ENCODE assay signal across 12 cellular contexts in genomic region chr14:52550661-52551060, GRCh38. TPM values are rescaled to one million over a fixed set of nuclear protein-coding genes. Genes with fewer than 3 reads are reported as not detected.
DNase-seq lines count a peak whose midpoint lies in the region; ATAC-seq and TF ChIP-seq lines count a peak whose summit lies in the region.
"Had no signal": no experiment of that assay in that cellular context is flagged by ENCODE, and none has a peak within 500 bp of the region (broad histone marks: within the 10 kb centered on the region; RNA-seq: fewer than 3 reads in every experiment).

No MANE protein-coding gene starts in this region.

- H3K9me3 ChIP-seq in MM.1S (replicated peaks; ENCODE audit: insufficient read depth, low read length), result no peaks in the 10 kb centered on the region
- no peaks in the 10 kb centered on the region for H3K9me3 ChIP-seq in psoas muscle
- H3K9me3 ChIP-seq: upper lobe of right lung had no signal

- CTCF ChIA-PET in activated CD4-positive, alpha-beta T cell treated with anti-CD3 and anti-CD28 coated beads for 36 hours (lab: Charles Lee), result interaction anchor here (0.6 to 1.0 kb wide), 2 partner anchors 15 to 230 kb away, joined by 3 read pairs; no protein-coding TSS in a partner anchor

- H3K4me1 ChIP-seq in MM.1S (ENCODE audit: low read length), result 0 out of 2 replicates have a peak, but pooled peaks cover 3% of the 10 kb centered on the region
- peaks cover 23% of the 10 kb centered on the region for H3K4me1 ChIP-seq in psoas muscle

- 96 to 98% (median 98%) methylated on average over 3 of the region's 3 CpGs for WGBS in psoas muscle, 3 donors

- peak overlapping the region; percentile 85 for H3K4me3 ChIP-seq in MM.1S (ENCODE audit: low read length)
- H3K4me3 ChIP-seq in psoas muscle, result peak overlapping the region; percentile 82

- TF ChIP-seq CTCF in MM.1S (IDR thresholded peaks at IDR 0.05; ENCODE audit: low read length) (no peak), psoas muscle (IDR thresholded peaks at IDR 0.05) (no peak)

- peaks cover 58% of the 10 kb centered on the region for H3K79me2 ChIP-seq in MM.1S (ENCODE audit: low read length)

- H3K36me3 ChIP-seq in MM.1S (replicated peaks; ENCODE audit: insufficient read depth, low read length), result no peaks in the 10 kb centered on the region
- no peaks in the 10 kb centered on the region for H3K36me3 ChIP-seq in psoas muscle (ENCODE audit: insufficient read depth in 1 of 2, low read depth in 1 of 2)
- H3K36me3 ChIP-seq: upper lobe of right lung had no signal

- H4K20me1 ChIP-seq in MM.1S (ENCODE audit: insufficient read depth, low read length), result no peaks in the 10 kb centered on the region

- POLR2A ChIA-PET in activated CD4-positive, alpha-beta T cell treated with anti-CD3 and anti-CD28 coated beads for 36 hours (lab: Charles Lee), result interaction anchor here (1.0 kb wide), 1 partner anchor 234 kb away, joined by 7 read pairs; no protein-coding TSS in a partner anchor

- peaks cover 3% of the 10 kb centered on the region for H3K27me3 Mint-ChIP-seq in activated CD4-positive, alpha-beta T cell treated with anti-CD3 and anti-CD28 coated beads for 36 hours
- peaks cover 5 to 6% of the 10 kb centered on the region in 2 donors for H3K27me3 Mint-ChIP-seq in effector memory CD8-positive, alpha-beta T cell

- H3K9me2 ChIP-seq in MM.1S (replicated peaks; ENCODE audit: insufficient read depth, low read length), result no peaks in the 10 kb centered on the region

- H3K4me1 Mint-ChIP-seq in activated CD4-positive, alpha-beta T cell treated with anti-CD3 and anti-CD28 coated beads for 36 hours, result peaks cover 18% of the 10 kb centered on the region
- H3K4me1 Mint-ChIP-seq in effector memory CD8-positive, alpha-beta T cell (ENCODE audit: low read depth in 2 of 2), result peaks cover 23 to 32% of the 10 kb centered on the region in 2 donors

- no peak for ATAC-seq in activated CD4-positive, alpha-beta T cell treated with anti-CD3 and anti-CD28 coated beads for 36 hours
- no peak for ATAC-seq in effector memory CD8-positive, alpha-beta T cell (replicated peaks)
- ATAC-seq in psoas muscle (no peak), GM18870 (IDR thresholded peaks at IDR 0.05; ENCODE audit: unreplicated experiment) (no peak)
- ATAC-seq: upper lobe of right lung had no signal

- peak overlapping the region; percentile 77 for H3K4me3 Mint-ChIP-seq in activated CD4-positive, alpha-beta T cell treated with anti-CD3 and anti-CD28 coated beads for 36 hours
- H3K4me3 Mint-ChIP-seq in effector memory CD8-positive, alpha-beta T cell, result peak overlapping the region; percentile 94 to 98

- no peak overlapping the region for H2AFZ ChIP-seq in MM.1S (ENCODE audit: low read length)

- H3K4me2 ChIP-seq in MM.1S (ENCODE audit: low read depth, low read length), result peak overlapping the region; percentile 90

- H3K27me3 ChIP-seq in MM.1S (replicated peaks; ENCODE audit: insufficient read depth, low read length) (no peaks in the 10 kb centered on the region), psoas muscle (ENCODE audit: insufficient read depth in 3 of 3, low read length in 2 of 3) (no peaks in the 10 kb centered on the region)
- H3K27me3 ChIP-seq: upper lobe of right lung had no signal

- DNase-seq in activated CD4-positive, alpha-beta T cell treated with anti-CD3 and anti-CD28 coated beads for 36 hours, result no peak
- DNase-seq in activated CD4-positive, alpha-beta T cell treated with anti-CD3 and anti-CD28 coated beads, Interleukin-2, amount 50 U/mL, for 48 hours, result no peak
- DNase-seq in MM.1S (no peak), psoas muscle (no peak), UCSD-AML1 (lab: John Stamatoyannopoulos, UW; ENCODE audit: unreplicated experiment) (no peak), medulla oblongata (ENCODE audit: extremely low spot score) (no peak)
- no peak for DNase-seq in effector memory CD8-positive, alpha-beta T cell
- DNase-seq: NCI-H1048, NCI-H82, retina, upper lobe of right lung had no signal

- H3K27ac ChIP-seq in MM.1S (ENCODE audit: low read length) (peak overlapping the region; percentile 84; the same call in 1 of the 2 replicates), psoas muscle (no peak overlapping the region)

- no peaks in the 10 kb centered on the region for H3K9me3 Mint-ChIP-seq in activated CD4-positive, alpha-beta T cell treated with anti-CD3 and anti-CD28 coated beads for 36 hours (ENCODE audit: low read depth)
- no peaks in the 10 kb centered on the region for H3K9me3 Mint-ChIP-seq in effector memory CD8-positive, alpha-beta T cell

- intact Hi-C loops in activated CD4-positive, alpha-beta T cell treated with anti-CD3 and anti-CD28 coated beads for 36 hours (cut with DNase I, micrococcal nuclease), result loop anchor here in 1 of 2 experiments (5.0 to 10.0 kb wide), 3 partner anchors 238 to 1456 kb away; partner anchors contain the start of genes PTGER2, TMX1 and TRIM9
- intact Hi-C loops in psoas muscle (cut with DNase I), result loop anchor here (5.0 to 10.0 kb wide), 2 partner anchors 242 to 414 kb away; partner anchors contain the start of gene GNPNAT1 (in 1 of the 2)

- H3F3A ChIP-seq in MM.1S (ENCODE audit: insufficient read depth, low read length), result peaks cover 7% of the 10 kb centered on the region

- H3K9ac ChIP-seq in MM.1S (ENCODE audit: low read length), result peak overlapping the region; percentile 83; the same call in 1 of the 2 replicates

- H3K36me3 Mint-ChIP-seq in activated CD4-positive, alpha-beta T cell treated with anti-CD3 and anti-CD28 coated beads for 36 hours (ENCODE audit: low read depth), result no peaks in the 10 kb centered on the region
- H3K36me3 Mint-ChIP-seq in effector memory CD8-positive, alpha-beta T cell (ENCODE audit: insufficient read depth), result peaks cover 20% of the 10 kb centered on the region

- no peak overlapping the region for H3K27ac Mint-ChIP-seq in activated CD4-positive, alpha-beta T cell treated with anti-CD3 and anti-CD28 coated beads for 36 hours
- peak overlapping the region; percentile 94 to 97 for H3K27ac Mint-ChIP-seq in effector memory CD8-positive, alpha-beta T cell

RNA-seq across cellular contexts. Expression of gene TXNDC16, which starts 1.6 kb away (rescaled TPM):
- 1 to 10 TPM; 4.0 to 5.2 TPM for total RNA-seq in activated CD4-positive, alpha-beta T cell treated with anti-CD3 and anti-CD28 coated beads for 36 hours
- 1 to 10 TPM; 1.8 to 4.2 (median 2.4) TPM for total RNA-seq in psoas muscle
- 1 to 10 TPM in 2 of 3 donors, under 1 TPM in 1; 0.42 to 1.7 (median 1.6) TPM for polyA plus RNA-seq in psoas muscle

RNA-seq across cellular contexts. Expression of gene GPR137C, which starts 2.0 kb away (rescaled TPM):
- under 1 TPM; 0.04 to 0.14 TPM for total RNA-seq in activated CD4-positive, alpha-beta T cell treated with anti-CD3 and anti-CD28 coated beads for 36 hours
- 1 to 10 TPM in 1 of 4 donors, under 1 TPM in 3; 0.13 to 1.6 (median 0.29) TPM for total RNA-seq in psoas muscle
- polyA plus RNA-seq in psoas muscle, result under 1 TPM; 0.31 to 0.58 (median 0.40) TPM
